ENCODE assay signal across 12 cellular contexts in the genomic region with DNA sequence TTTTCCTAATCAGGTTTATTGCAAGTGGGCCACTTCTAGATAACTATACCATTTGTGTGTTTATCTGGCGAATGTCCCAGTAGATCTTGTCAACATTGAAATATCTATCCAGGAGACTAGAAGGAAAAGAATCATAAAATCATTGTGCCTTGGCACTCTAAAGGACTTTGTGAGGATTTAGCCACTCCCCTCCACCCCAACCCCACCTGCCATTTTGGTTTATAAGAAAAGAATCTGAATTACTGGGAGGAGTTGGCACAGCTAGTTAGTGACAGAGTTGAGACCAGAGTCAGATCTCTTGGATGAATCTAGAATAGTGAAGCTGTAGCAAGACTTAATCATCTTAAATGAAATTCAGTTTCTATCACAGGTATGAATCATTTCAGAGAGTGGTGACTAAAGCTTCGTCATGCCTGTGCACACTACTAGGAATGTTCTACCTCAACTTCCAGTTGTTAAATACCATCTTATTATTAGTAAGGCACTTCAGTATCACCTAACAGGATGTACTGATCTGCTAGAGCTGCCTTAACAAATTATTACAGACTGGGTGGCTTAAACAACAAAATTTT.
DNase-seq lines count a peak whose midpoint lies in the region; ATAC-seq and TF ChIP-seq lines count a peak whose summit lies in the region.
"Had no signal": no experiment of that assay in that cellular context is flagged by ENCODE, and none has a peak within 500 bp of the region (broad histone marks: within the 10 kb centered on the region; RNA-seq: fewer than 3 reads in every experiment).

No MANE protein-coding gene starts in this region.

- TF ChIP-seq CTCF in RWPE2 (IDR thresholded peaks at IDR 0.05; ENCODE audit: poor library complexity, severe bottlenecking) (no peak), fibroblast of the aortic adventitia (IDR thresholded peaks at IDR 0.05; ENCODE audit: insufficient read depth, low read length) (no peak)

- no peaks in the 10 kb centered on the region for H3K36me3 Mint-ChIP-seq in activated naive CD4-positive, alpha-beta T cell treated with anti-CD3 and anti-CD28 coated beads, Interleukin-2, amount 50 U/mL, for 72 hours

- H3K4me1 ChIP-seq in RWPE2 (ENCODE audit: insufficient read depth, poor library complexity, severe bottlenecking), result peaks cover 16% of the 10 kb centered on the region
- H3K4me1 ChIP-seq: upper lobe of right lung had no signal

- H3K27me3 ChIP-seq in RWPE2 (ENCODE audit: insufficient read depth, poor library complexity, severe bottlenecking), result no peaks in the 10 kb centered on the region
- H3K27me3 ChIP-seq: upper lobe of right lung had no signal

- no peak overlapping the region for H3K27ac Mint-ChIP-seq in activated naive CD4-positive, alpha-beta T cell treated with anti-CD3 and anti-CD28 coated beads, Interleukin-2, amount 50 U/mL, for 72 hours

- H3K4me3 ChIP-seq in RWPE2 (ENCODE audit: severe bottlenecking) (no peak overlapping the region), fibroblast of the aortic adventitia (ENCODE audit: low read depth, low read length) (no peak overlapping the region)
- H3K4me3 ChIP-seq: upper lobe of right lung had no signal

- H3K27ac ChIP-seq in RWPE2 (ENCODE audit: poor library complexity, severe bottlenecking), result peak overlapping the region; percentile 92
- H3K27ac ChIP-seq: upper lobe of right lung had no signal

- no peaks in the 10 kb centered on the region for H3K36me3 ChIP-seq in RWPE2 (ENCODE audit: low read depth)
- H3K36me3 ChIP-seq: upper lobe of right lung had no signal

- peaks cover 0 to 5% of the 10 kb centered on the region in 2 donors for H3K9me3 Mint-ChIP-seq in activated naive CD4-positive, alpha-beta T cell treated with anti-CD3 and anti-CD28 coated beads, Interleukin-2, amount 50 U/mL, for 72 hours

- DNase-seq in activated naive CD4-positive, alpha-beta T cell treated with anti-CD3 and anti-CD28 coated beads, Interleukin-2, amount 50 U/mL, for 72 hours (ENCODE audit: low spot score in 2 of 2), result no peak
- DNase-seq in activated naive CD4-positive, alpha-beta T cell treated with anti-CD3 and anti-CD28 coated beads, Interleukin-2, amount 50 U/mL, for 16 hours, result no peak
- no peak for DNase-seq in RWPE2 (ENCODE audit: low spot score)
- peak; percentile 37 for DNase-seq in fibroblast of the aortic adventitia (ENCODE audit: low read depth)
- no peak for DNase-seq in T-helper 1 cell
- no peak for DNase-seq in amniotic stem cell (lab: John Stamatoyannopoulos, UW)
- DNase-seq in stimulated activated CD4-positive, alpha-beta T cell treated with anti-CD3 and anti-CD28 coated beads, Interleukin-4, amount 100 ng/mL, for 1 hour, result no peak
- DNase-seq: activated CD4-positive, alpha-beta T cell treated with anti-CD3 and anti-CD28 coated beads for 4 hours; mesendoderm; NCI-H2171 treated with DMSO at 0.1 percent for 48 hours; upper lobe of right lung had no signal

- peak; percentile 78 to 94 for ATAC-seq in activated naive CD4-positive, alpha-beta T cell treated with anti-CD3 and anti-CD28 coated beads, Interleukin-2, amount 50 U/mL, for 72 hours
- peak; percentile 99 for ATAC-seq in RWPE2 (ENCODE audit: low read depth)
- no peak for ATAC-seq in HG02678 (IDR thresholded peaks at IDR 0.05; ENCODE audit: unreplicated experiment)
- ATAC-seq: upper lobe of right lung had no signal

- no peaks in the 10 kb centered on the region for H3K9me3 ChIP-seq in RWPE2 (ENCODE audit: severe bottlenecking)
- H3K9me3 ChIP-seq: upper lobe of right lung had no signal
